29 cellular contexts compared by ENCODE assay signal in genomic region chr18:68445131-68445530, GRCh38.
"Had no signal": no experiment of that assay in that cellular context is flagged by ENCODE, and none has a peak within 500 bp of the region (broad histone marks: within the 10 kb centered on the region; RNA-seq: fewer than 3 reads in every experiment).

No MANE protein-coding gene starts in this region.

- H3K4me3 Mint-ChIP-seq: activated CD4-positive, alpha-beta memory T cell treated with anti-CD3 and anti-CD28 coated beads for 36 hours; activated CD4-positive, alpha-beta T cell treated with anti-CD3 and anti-CD28 coated beads for 36 hours; activated CD4-positive, alpha-beta T cell treated with anti-CD3 and anti-CD28 coated beads, Interleukin-2, amount 10 ng/mL, durations not matched to agents 24 days and 14 days; activated CD8-positive, alpha-beta memory T cell treated with anti-CD3 and anti-CD28 coated beads, Interleukin-2, amount 10 ng/mL, durations not matched to agents 7 days and 5 days; activated CD8-positive, alpha-beta T cell treated with anti-CD3 and anti-CD28 coated beads, Interleukin-2, amount 10 ng/mL, durations not matched to agents 7 days and 5 days; activated naive CD4-positive, alpha-beta T cell treated with anti-CD3 and anti-CD28 coated beads, Interleukin-2, amount 10 ng/mL, durations not matched to agents 7 days and 5 days; activated naive CD8-positive, alpha-beta T cell treated with anti-CD3 and anti-CD28 coated beads, Interleukin-2, amount 10 ng/mL, durations not matched to agents 7 days and 5 days; activated T-cell treated with anti-CD3 and anti-CD28 coated beads, Interleukin-2, amount 50 U/mL, for 72 hours; brain had no signal

- FAIRE-seq: endometrium, endothelial cell of umbilical vein, frontal cortex had no signal

- H3K4me1 Mint-ChIP-seq: activated CD4-positive, alpha-beta T cell treated with anti-CD3 and anti-CD28 coated beads for 36 hours; activated CD4-positive, alpha-beta T cell treated with anti-CD3 and anti-CD28 coated beads, Interleukin-2, amount 10 ng/mL, durations not matched to agents 24 days and 14 days; activated naive CD4-positive, alpha-beta T cell treated with anti-CD3 and anti-CD28 coated beads, Interleukin-2, amount 10 ng/mL, durations not matched to agents 7 days and 5 days; activated naive CD8-positive, alpha-beta T cell treated with anti-CD3 and anti-CD28 coated beads, Interleukin-2, amount 10 ng/mL, durations not matched to agents 7 days and 5 days had no signal

- H3K9me3 Mint-ChIP-seq: activated CD4-positive, alpha-beta memory T cell treated with anti-CD3 and anti-CD28 coated beads for 36 hours; activated naive CD8-positive, alpha-beta T cell treated with anti-CD3 and anti-CD28 coated beads, Interleukin-2, amount 10 ng/mL, durations not matched to agents 7 days and 5 days had no signal

- H3K4me3 ChIP-seq: ascending aorta, breast epithelium, cardiac muscle cell, colonic mucosa, esophagus squamous epithelium had no signal

- H3K27ac ChIP-seq: ascending aorta, breast epithelium, cardiac muscle cell, colonic mucosa, epithelial cell of prostate, esophagus squamous epithelium had no signal

- H3K27me3 Mint-ChIP-seq: activated CD4-positive, alpha-beta memory T cell treated with anti-CD3 and anti-CD28 coated beads for 36 hours; activated CD4-positive, alpha-beta T cell treated with anti-CD3 and anti-CD28 coated beads for 36 hours; activated CD4-positive, alpha-beta T cell treated with anti-CD3 and anti-CD28 coated beads, Interleukin-2, amount 10 ng/mL, durations not matched to agents 24 days and 14 days; activated CD8-positive, alpha-beta memory T cell treated with anti-CD3 and anti-CD28 coated beads, Interleukin-2, amount 10 ng/mL, durations not matched to agents 7 days and 5 days; activated naive CD4-positive, alpha-beta T cell treated with anti-CD3 and anti-CD28 coated beads, Interleukin-2, amount 10 ng/mL, durations not matched to agents 7 days and 5 days; brain had no signal

- DNase-seq: activated CD4-positive, alpha-beta memory T cell treated with anti-CD3 and anti-CD28 coated beads for 36 hours; activated CD4-positive, alpha-beta T cell treated with anti-CD3 and anti-CD28 coated beads for 36 hours; activated CD4-positive, alpha-beta T cell treated with anti-CD3 and anti-CD28 coated beads, Interleukin-2, amount 10 ng/mL, durations not matched to agents 24 days and 14 days; activated CD4-positive, CD25-positive, alpha-beta regulatory T cell; activated CD4-positive, CD25-positive, alpha-beta regulatory T cell treated with anti-CD3 and anti-CD28 coated beads, Interleukin-2, amount 50 U/mL, for 72 hours; activated CD8-positive, alpha-beta memory T cell treated with anti-CD3 and anti-CD28 coated beads, Interleukin-2, amount 10 ng/mL, durations not matched to agents 7 days and 5 days; activated CD8-positive, alpha-beta memory T cell treated with anti-CD3 and anti-CD28 coated beads, Interleukin-2, amount 50 U/mL, for 4 hours; activated CD8-positive, alpha-beta T cell treated with anti-CD3 and anti-CD28 coated beads, Interleukin-2, amount 10 ng/mL, durations not matched to agents 7 days and 5 days; activated gamma-delta T cell; activated naive CD4-positive, alpha-beta T cell; activated naive CD4-positive, alpha-beta T cell treated with anti-CD3 and anti-CD28 coated beads, Interleukin-2, amount 10 ng/mL, durations not matched to agents 7 days and 5 days; activated naive CD8-positive, alpha-beta T cell treated with anti-CD3 and anti-CD28 coated beads, Interleukin-2, amount 10 ng/mL, durations not matched to agents 7 days and 5 days; activated T-cell treated with anti-CD3 and anti-CD28 coated beads, Interleukin-2, amount 50 U/mL, for 1 hour; activated T-cell treated with anti-CD3 and anti-CD28 coated beads, Interleukin-2, amount 50 U/mL, for 72 hours; central memory CD4-positive, alpha-beta T cell; colonic mucosa; effector CD8-positive, alpha-beta T cell; esophagus squamous epithelium; head of caudate nucleus; T-helper 2 cell had no signal

- H3K36me3 ChIP-seq: ascending aorta, breast epithelium, cardiac muscle cell, colonic mucosa, esophagus squamous epithelium had no signal

- H3K27me3 ChIP-seq: ascending aorta, cardiac muscle cell, colonic mucosa, esophagus squamous epithelium had no signal

- H3K27ac Mint-ChIP-seq: activated CD4-positive, alpha-beta memory T cell treated with anti-CD3 and anti-CD28 coated beads for 36 hours; activated CD4-positive, alpha-beta T cell treated with anti-CD3 and anti-CD28 coated beads for 36 hours; activated CD4-positive, alpha-beta T cell treated with anti-CD3 and anti-CD28 coated beads, Interleukin-2, amount 10 ng/mL, durations not matched to agents 24 days and 14 days; activated CD8-positive, alpha-beta memory T cell treated with anti-CD3 and anti-CD28 coated beads, Interleukin-2, amount 10 ng/mL, durations not matched to agents 7 days and 5 days; activated CD8-positive, alpha-beta T cell treated with anti-CD3 and anti-CD28 coated beads, Interleukin-2, amount 10 ng/mL, durations not matched to agents 7 days and 5 days; activated naive CD4-positive, alpha-beta T cell treated with anti-CD3 and anti-CD28 coated beads, Interleukin-2, amount 10 ng/mL, durations not matched to agents 7 days and 5 days; activated naive CD4-positive, alpha-beta T cell treated with anti-CD3 and anti-CD28 coated beads, Interleukin-2, amount 50 U/mL, for 72 hours; activated naive CD8-positive, alpha-beta T cell treated with anti-CD3 and anti-CD28 coated beads, Interleukin-2, amount 10 ng/mL, durations not matched to agents 7 days and 5 days; activated T-cell treated with anti-CD3 and anti-CD28 coated beads, Interleukin-2, amount 50 U/mL, for 72 hours; brain had no signal

- ATAC-seq: activated CD4-positive, alpha-beta T cell treated with anti-CD3 and anti-CD28 coated beads for 36 hours; activated CD8-positive, alpha-beta memory T cell treated with anti-CD3 and anti-CD28 coated beads, Interleukin-2, amount 10 ng/mL, durations not matched to agents 7 days and 5 days; activated CD8-positive, alpha-beta T cell treated with anti-CD3 and anti-CD28 coated beads, Interleukin-2, amount 10 ng/mL, durations not matched to agents 7 days and 5 days; activated naive CD4-positive, alpha-beta T cell treated with anti-CD3 and anti-CD28 coated beads, Interleukin-2, amount 50 U/mL, for 72 hours; activated T-cell treated with anti-CD3 and anti-CD28 coated beads, Interleukin-2, amount 50 U/mL, for 72 hours had no signal

- H3K4me1 ChIP-seq: ascending aorta, breast epithelium, colonic mucosa, esophagus squamous epithelium had no signal

- H3K36me3 Mint-ChIP-seq: activated CD4-positive, alpha-beta memory T cell treated with anti-CD3 and anti-CD28 coated beads for 36 hours; activated CD8-positive, alpha-beta memory T cell treated with anti-CD3 and anti-CD28 coated beads, Interleukin-2, amount 10 ng/mL, durations not matched to agents 7 days and 5 days; activated naive CD4-positive, alpha-beta T cell treated with anti-CD3 and anti-CD28 coated beads, Interleukin-2, amount 10 ng/mL, durations not matched to agents 7 days and 5 days; activated naive CD4-positive, alpha-beta T cell treated with anti-CD3 and anti-CD28 coated beads, Interleukin-2, amount 50 U/mL, for 72 hours; activated naive CD8-positive, alpha-beta T cell treated with anti-CD3 and anti-CD28 coated beads, Interleukin-2, amount 10 ng/mL, durations not matched to agents 7 days and 5 days; brain had no signal
